In the genomic region with DNA sequence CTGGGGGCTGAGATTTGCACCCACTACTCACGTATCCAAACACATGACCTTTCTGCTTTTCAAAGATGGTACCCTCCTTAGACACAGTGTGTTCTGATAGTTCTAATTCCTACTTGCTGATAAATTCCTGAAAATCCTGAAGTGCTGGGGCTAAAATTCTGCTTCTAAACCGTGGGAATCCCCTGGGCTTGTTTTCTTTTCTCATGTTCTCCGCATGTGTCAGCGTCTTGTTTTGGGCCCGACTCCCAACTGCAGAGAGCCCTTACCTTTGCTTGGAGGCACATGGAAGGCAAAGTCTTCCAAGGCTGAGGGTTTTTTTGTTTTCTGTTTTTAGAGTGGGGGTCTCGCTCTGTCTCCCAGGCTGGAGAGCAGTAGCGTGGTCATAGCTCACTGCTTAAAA, we compare ENCODE assay signal across 26 cellular contexts. TPM values are rescaled to one million over a fixed set of nuclear protein-coding genes. Genes with fewer than 3 reads are reported as not detected.
A peak's percentile ranks its signal among the peaks of the same experiment; 100 is the strongest.
DNase-seq lines count a peak whose midpoint lies in the region; TF ChIP-seq lines count a peak whose summit lies in the region.
"Had no signal": no experiment of that assay in that cellular context is flagged by ENCODE, and none has a peak within 500 bp of the region (broad histone marks: within the 10 kb centered on the region; RNA-seq: fewer than 3 reads in every experiment).

No MANE protein-coding gene starts in this region.

- no peaks in the 10 kb centered on the region for H3K4me1 ChIP-seq in prostate gland (replicated peaks)
- H3K4me1 ChIP-seq: gastroesophageal sphincter, parathyroid adenoma, right atrium auricular region, uterus had no signal

- in situ Hi-C loops in Caki2 (cut with HindIII; ENCODE audit: low pct_unique_long_range_greater_than_20kb, low sequenced_read_pairs): no loop called here

- H3K9me3 Mint-ChIP-seq in osteocyte (ENCODE audit: unreplicated experiment): no peaks in the 10 kb centered on the region
- H3K9me3 Mint-ChIP-seq: activated naive CD4-positive, alpha-beta T cell treated with anti-CD3 and anti-CD28 coated beads, Interleukin-2, amount 50 U/mL, for 72 hours; CD8-positive, alpha-beta memory T cell; immature natural killer cell; stimulated activated naive CD8-positive, alpha-beta T cell treated with anti-CD3 and anti-CD28 coated beads, Interleukin-15, amount 100 ng/mL, for 72 hours had no signal

- no peaks in the 10 kb centered on the region for H3K9me3 ChIP-seq in prostate gland
- H3K9me3 ChIP-seq: gastroesophageal sphincter, right atrium auricular region, uterus had no signal

- H3K4me3 ChIP-seq in epithelial cell of esophagus (ENCODE audit: low read length) (no peak overlapping the region), prostate gland (no peak overlapping the region)
- H3K4me3 ChIP-seq: gastroesophageal sphincter, right atrium auricular region, uterus had no signal

- no peaks in the 10 kb centered on the region for H3K27me3 Mint-ChIP-seq in osteocyte (ENCODE audit: unreplicated experiment)
- H3K27me3 Mint-ChIP-seq: stimulated activated naive CD8-positive, alpha-beta T cell treated with anti-CD3 and anti-CD28 coated beads, Interleukin-15, amount 100 ng/mL, for 72 hours had no signal

- no peak for TF ChIP-seq POLR2A in prostate gland (IDR thresholded peaks at IDR 0.05)

- H3K36me3 ChIP-seq in prostate gland: no peaks in the 10 kb centered on the region
- H3K36me3 ChIP-seq: gastroesophageal sphincter, right atrium auricular region, uterus had no signal

- no peak overlapping the region for H3K27ac ChIP-seq in prostate gland
- H3K27ac ChIP-seq: gastroesophageal sphincter, parathyroid adenoma, right atrium auricular region, uterus had no signal

- no peaks in the 10 kb centered on the region for H3K36me3 Mint-ChIP-seq in osteocyte (ENCODE audit: unreplicated experiment)
- H3K36me3 Mint-ChIP-seq: activated naive CD4-positive, alpha-beta T cell treated with anti-CD3 and anti-CD28 coated beads, Interleukin-2, amount 50 U/mL, for 72 hours; CD8-positive, alpha-beta memory T cell; immature natural killer cell had no signal

- 78% methylated on average over 7 of the region's 7 CpGs for WGBS in prostate gland

- intact Hi-C loops in prostate gland (cut with DNase I): no loop called here

- peak; percentile 13 for DNase-seq in Caki2 (ENCODE audit: low read depth)
- DNase-seq in amniotic stem cell (lab: John Stamatoyannopoulos, UW): peak; percentile 27
- DNase-seq in epithelial cell of esophagus (ENCODE audit: low read depth): peak; percentile 51
- no peak for DNase-seq in osteocyte (ENCODE audit: extremely low spot score, unreplicated experiment)
- DNase-seq in prostate gland (ENCODE audit: low spot score): no peak
- no peak for DNase-seq in cerebellum (ENCODE audit: low spot score)
- no peak for DNase-seq in HK-2 (ENCODE audit: unreplicated experiment)
- no peak for DNase-seq in DMS53 (lab: John Stamatoyannopoulos, UW)
- DNase-seq: activated CD8-positive, alpha-beta T cell treated with anti-CD3 and anti-CD28 coated beads, Interleukin-2, amount 10 ng/mL, durations not matched to agents 7 days and 5 days; activated T-cell treated with anti-CD3 and anti-CD28 coated beads for 4 hours; anterior cingulate cortex; CD8-positive, alpha-beta memory T cell; DMS 273 treated with DMSO at 0.1 percent for 48 hours; immature natural killer cell; NCI-H146; NCI-H446 treated with DMSO at 0.1 percent for 48 hours; NCI-H774; nephron progenitor cell; SIG-M5; stimulated activated CD8-positive, alpha-beta memory T cell treated with anti-CD3 and anti-CD28 coated beads, Interleukin-4, amount 100 ng/mL, for 48 hours; stimulated activated naive CD8-positive, alpha-beta T cell treated with anti-CD3 and anti-CD28 coated beads, Interleukin-15, amount 100 ng/mL, for 72 hours; uterus had no signal

- H3K4me3 Mint-ChIP-seq in osteocyte (ENCODE audit: unreplicated experiment): no peak overlapping the region
- H3K4me3 Mint-ChIP-seq: activated CD8-positive, alpha-beta T cell treated with anti-CD3 and anti-CD28 coated beads, Interleukin-2, amount 10 ng/mL, durations not matched to agents 7 days and 5 days; CD8-positive, alpha-beta memory T cell; immature natural killer cell; nephron progenitor cell; stimulated activated naive CD8-positive, alpha-beta T cell treated with anti-CD3 and anti-CD28 coated beads, Interleukin-15, amount 100 ng/mL, for 72 hours had no signal

- H3K27ac Mint-ChIP-seq in osteocyte (ENCODE audit: unreplicated experiment): peak overlapping the region; percentile 59
- H3K27ac Mint-ChIP-seq: activated CD8-positive, alpha-beta T cell treated with anti-CD3 and anti-CD28 coated beads, Interleukin-2, amount 10 ng/mL, durations not matched to agents 7 days and 5 days; CD8-positive, alpha-beta memory T cell; immature natural killer cell; nephron progenitor cell; stimulated activated naive CD8-positive, alpha-beta T cell treated with anti-CD3 and anti-CD28 coated beads, Interleukin-15, amount 100 ng/mL, for 72 hours had no signal

- H3K4me1 Mint-ChIP-seq in osteocyte (ENCODE audit: unreplicated experiment): peaks cover 20% of the 10 kb centered on the region
- H3K4me1 Mint-ChIP-seq: CD8-positive, alpha-beta memory T cell; immature natural killer cell; nephron progenitor cell; stimulated activated naive CD8-positive, alpha-beta T cell treated with anti-CD3 and anti-CD28 coated beads, Interleukin-15, amount 100 ng/mL, for 72 hours had no signal

- TF ChIP-seq CTCF in epithelial cell of esophagus (IDR thresholded peaks at IDR 0.05; ENCODE audit: insufficient read depth, low read depth, low read length, missing control alignments): no peak
- no peak for TF ChIP-seq CTCF in osteocyte (IDR thresholded peaks at IDR 0.05)
- TF ChIP-seq CTCF in prostate gland (IDR thresholded peaks at IDR 0.05): no peak

- H3K27me3 ChIP-seq in prostate gland (replicated peaks; ENCODE audit: insufficient read depth): no peaks in the 10 kb centered on the region
- H3K27me3 ChIP-seq: gastroesophageal sphincter, right atrium auricular region, uterus had no signal

RNA-seq across cellular contexts. Expression of gene PSMG1, which starts 27.2 kb away (rescaled TPM):
- total RNA-seq in Caki2 (2014; rRNA removed; shearing (Covaris generic); ENCODE audit: low replicate concordance): 102 and 156 TPM in 2 replicates
- total RNA-seq in osteocyte (49.0 and 49.6 TPM in 2 replicates), prostate gland (10 to 100 TPM; 16.7 to 37.1 TPM), cerebellum (24.9 TPM)

Comparison
In these comparisons a context has a peak if more than half of its experiments do, and no peak if none do; other contexts are left out.
1. DNase-seq: peak in Caki2 (single experiment), amniotic stem cell (single experiment) and epithelial cell of esophagus (single experiment); none in osteocyte (single experiment), prostate gland (single experiment), cerebellum (single experiment), HK-2 (single experiment) and DMS53 (single experiment).